Comparison of ENCODE assay signal across 9 cellular contexts in genomic region chr13:99528547-99528946, GRCh38. TPM values are rescaled to one million over a fixed set of nuclear protein-coding genes. Genes with fewer than 3 reads are reported as not detected.
DNase-seq lines count a peak whose midpoint lies in the region; ATAC-seq and FAIRE-seq lines count a peak whose summit lies in the region.
"Had no signal": no experiment of that assay in that cellular context is flagged by ENCODE, and none has a peak within 500 bp of the region (broad histone marks: within the 10 kb centered on the region; RNA-seq: fewer than 3 reads in every experiment).

No MANE protein-coding gene starts in this region.

- peaks cover 56% of the 10 kb centered on the region for H3K36me3 Mint-ChIP-seq in T-cell
- H3K36me3 Mint-ChIP-seq in naive B cell = peaks cover 31 to 36% of the 10 kb centered on the region in 2 donors
- H3K36me3 Mint-ChIP-seq in activated naive CD8-positive, alpha-beta T cell treated with anti-CD3 and anti-CD28 coated beads, Interleukin-2, amount 50 U/mL, for 24 hours (ENCODE audit: low read depth) = peaks cover 42% of the 10 kb centered on the region

- H3K27me3 Mint-ChIP-seq in T-cell (no peaks in the 10 kb centered on the region), naive B cell (no peaks in the 10 kb centered on the region)
- no peaks in the 10 kb centered on the region for H3K27me3 Mint-ChIP-seq in activated naive CD8-positive, alpha-beta T cell treated with anti-CD3 and anti-CD28 coated beads, Interleukin-2, amount 50 U/mL, for 24 hours
- H3K27me3 Mint-ChIP-seq: activated naive CD8-positive, alpha-beta T cell had no signal

- POLR2A ChIA-PET in T-cell (lab: Charles Lee) = no interaction called here

- peak; percentile 79 for ATAC-seq in GM18498 (IDR thresholded peaks at IDR 0.05; ENCODE audit: unreplicated experiment)
- peak; percentile 81 for ATAC-seq in HG03354 (IDR thresholded peaks at IDR 0.05; ENCODE audit: poor library complexity, severe bottlenecking, unreplicated experiment)
- ATAC-seq in T-cell (replicated peaks in 1 of 4) = peak; percentile 40 to 75 (median 68)
- peak; percentile 67 to 77 for ATAC-seq in naive B cell (ENCODE audit: low read depth in 2 of 2)
- no peak for ATAC-seq in activated naive CD8-positive, alpha-beta T cell treated with anti-CD3 and anti-CD28 coated beads, Interleukin-2, amount 50 U/mL, for 24 hours

- CTCF ChIA-PET in T-cell (lab: Charles Lee) = interaction anchor here (0.5 to 2.0 kb wide), 16 partner anchors 8 to 986 kb away, joined by 3 to 9 read pairs (median 4); no protein-coding TSS in a partner anchor

- H3K4me3 Mint-ChIP-seq in T-cell (no peak overlapping the region), naive B cell (no peak overlapping the region)
- H3K4me3 Mint-ChIP-seq in activated naive CD8-positive, alpha-beta T cell treated with anti-CD3 and anti-CD28 coated beads, Interleukin-2, amount 50 U/mL, for 24 hours = no peak overlapping the region
- H3K4me3 Mint-ChIP-seq: activated naive CD8-positive, alpha-beta T cell had no signal

- H3K27ac Mint-ChIP-seq in T-cell (peak overlapping the region in 1 of 2 donors; percentile 32), naive B cell (peak overlapping the region in 2 of 6 donors; percentile 63 to 86)
- H3K27ac Mint-ChIP-seq in activated naive CD8-positive, alpha-beta T cell treated with anti-CD3 and anti-CD28 coated beads, Interleukin-2, amount 50 U/mL, for 24 hours = no peak overlapping the region
- H3K27ac Mint-ChIP-seq: activated naive CD8-positive, alpha-beta T cell had no signal

- peak; percentile 94 for FAIRE-seq in A204.1 (lab: Jason Lieb, UNC)

- H3K9me3 Mint-ChIP-seq in T-cell (no peaks in the 10 kb centered on the region), naive B cell (no peaks in the 10 kb centered on the region)
- no peaks in the 10 kb centered on the region for H3K9me3 Mint-ChIP-seq in activated naive CD8-positive, alpha-beta T cell treated with anti-CD3 and anti-CD28 coated beads, Interleukin-2, amount 50 U/mL, for 24 hours

- DNase-seq in T-cell = peak in 27 of 34 experiments; percentile 6 to 46 (median 29)
- DNase-seq in naive B cell = peak; percentile 33
- no peak for DNase-seq in activated T-cell treated with anti-CD3 and anti-CD28 coated beads, Interleukin-2, amount 50 U/mL, for 1 hour
- no peak for DNase-seq in anterior cingulate cortex (lab: John Stamatoyannopoulos, UW)
- DNase-seq in activated naive CD8-positive, alpha-beta T cell treated with anti-CD3 and anti-CD28 coated beads, Interleukin-2, amount 50 U/mL, for 24 hours = no peak

- peaks cover 45 to 55% (median 47%) of the 10 kb centered on the region in 3 donors for H3K4me1 Mint-ChIP-seq in T-cell
- peaks cover 14 to 31% (median 31%) of the 10 kb centered on the region in 3 donors for H3K4me1 Mint-ChIP-seq in naive B cell
- peaks cover 32% of the 10 kb centered on the region for H3K4me1 Mint-ChIP-seq in activated naive CD8-positive, alpha-beta T cell treated with anti-CD3 and anti-CD28 coated beads, Interleukin-2, amount 50 U/mL, for 24 hours

RNA-seq across cellular contexts. Expression of gene TM9SF2, which starts 27.3 kb away (rescaled TPM):
- 10 to 100 TPM; 43.2 to 54.0 (median 48.8) TPM for total RNA-seq in T-cell
- 100 to 1,000 TPM in 1 of 6 donors, 10 to 100 TPM in 5; 60.7 to 140 (median 67.0) TPM for polyA plus RNA-seq in naive B cell (ENCODE audit: low read depth in 6 of 6)

Comparison
In these comparisons a context has a peak if more than half of its experiments do, and no peak if none do; other contexts are left out.
1. DNase-seq: peak in T-cell (27 of 34) and naive B cell (single experiment); none in activated T-cell treated with anti-CD3 and anti-CD28 coated beads, Interleukin-2, amount 50 U/mL, for 1 hour (single experiment), anterior cingulate cortex (0 of 58) and activated naive CD8-positive, alpha-beta T cell treated with anti-CD3 and anti-CD28 coated beads, Interleukin-2, amount 50 U/mL, for 24 hours (single experiment).